In genomic region chr1:218374401-218374848, GRCh38 we compare ENCODE assay signal across 13 cellular contexts. TPM values are rescaled to one million over a fixed set of nuclear protein-coding genes. Genes with fewer than 3 reads are reported as not detected.
DNase-seq lines count a peak whose midpoint lies in the region; ATAC-seq and TF ChIP-seq lines count a peak whose summit lies in the region.
"Had no signal": no experiment of that assay in that cellular context is flagged by ENCODE, and none has a peak within 500 bp of the region (broad histone marks: within the 10 kb centered on the region; RNA-seq: fewer than 3 reads in every experiment).

No MANE protein-coding gene starts in this region.

- CTCF ChIA-PET in Panc1 (lab: Charles Lee) = no interaction called here

- peaks cover 96% of the 10 kb centered on the region for H3K4me1 ChIP-seq in Panc1 (ENCODE audit: control insufficient read depth, insufficient read depth, low read length)

- POLR2A ChIA-PET in Panc1 (lab: Charles Lee) = interaction anchor here (0.5 kb wide), 1 partner anchor 11 kb away, joined by 3 read pairs; no protein-coding TSS in a partner anchor

- no peak for TF ChIP-seq CTCF in Panc1 (IDR thresholded peaks at IDR 0.05)
- TF ChIP-seq CTCF in fibroblast of villous mesenchyme (IDR thresholded peaks at IDR 0.05; ENCODE audit: insufficient read depth, low read depth, low read length) = no peak
- no peak for TF ChIP-seq CTCF in nephron progenitor cell (IDR thresholded peaks at IDR 0.05)

- intact Hi-C loops in Panc1 (cut with micrococcal nuclease; ENCODE audit: unreplicated experiment) = no loop called here

- H3K4me3 ChIP-seq in Panc1 (ENCODE audit: low read depth in 2 of 2, low read length in 2 of 2) (peak overlapping the region in 1 of 2 experiments; percentile 9; a peak in 2 of 4 replicates), fibroblast of villous mesenchyme (ENCODE audit: low read depth, low read length) (no peak overlapping the region)

- in situ Hi-C loops in Panc1 (cut with HindIII; ENCODE audit: low pct_unique_long_range_greater_than_20kb, low sequenced_read_pairs) = no loop called here

- H3K27me3 ChIP-seq in Panc1 (ENCODE audit: control insufficient read depth, insufficient read depth, low read length) = no peaks in the 10 kb centered on the region

- DNase-seq in COLO829 (ENCODE audit: low spot score) = peak; percentile 79
- no peak for DNase-seq in Panc1 (ENCODE audit: low read depth, low spot score)
- DNase-seq in fibroblast of villous mesenchyme (ENCODE audit: low read depth) = peak; percentile 56
- DNase-seq in nephron progenitor cell = no peak
- DNase-seq in activated CD4-positive, alpha-beta T cell treated with anti-CD3 and anti-CD28 coated beads for 4 hours = no peak
- DNase-seq in retina = no peak
- no peak for DNase-seq in stimulated activated naive B cell treated with anti-CD40 and anti-IgM and Interleukin-4, amounts not matched to agents 10 μg/mL and 1 μg/mL and 100 μg/mL, for 72 hours
- no peak for DNase-seq in HuH-7.5 (ENCODE audit: low spot score)
- DNase-seq: activated CD4-positive, CD25-positive, alpha-beta regulatory T cell treated with anti-CD3 and anti-CD28 coated beads, Interleukin-2, amount 50 U/mL, for 72 hours; activated T-cell treated with anti-CD3 and anti-CD28 coated beads, Interleukin-2, amount 50 U/mL, for 24 hours; effector CD4-positive, alpha-beta T cell; NCI-H1694; NK-92 treated with Interleukin-12 subunit alpha and Interleukin-12 subunit beta, amount 100 ng/mL, for 24 hours had no signal

- peak overlapping the region; percentile 100 for H3K27ac ChIP-seq in Panc1 (ENCODE audit: low read length)

- no peak for ATAC-seq in Panc1
- ATAC-seq in stimulated activated naive B cell treated with anti-CD40 and anti-IgM and Interleukin-4, amounts not matched to agents 10 μg/mL and 1 μg/mL and 100 μg/mL, for 72 hours (replicated peaks) = no peak

- peak overlapping the region; percentile 90 for H3K27ac Mint-ChIP-seq in nephron progenitor cell
- no peak overlapping the region for H3K27ac Mint-ChIP-seq in stimulated activated naive B cell treated with anti-CD40 and anti-IgM and Interleukin-4, amounts not matched to agents 10 μg/mL and 1 μg/mL and 100 μg/mL, for 72 hours
- H3K27ac Mint-ChIP-seq: activated T-cell treated with anti-CD3 and anti-CD28 coated beads, Interleukin-2, amount 50 U/mL, for 24 hours had no signal

- peak overlapping the region; percentile 26 for H3K4me3 Mint-ChIP-seq in nephron progenitor cell
- no peak overlapping the region for H3K4me3 Mint-ChIP-seq in stimulated activated naive B cell treated with anti-CD40 and anti-IgM and Interleukin-4, amounts not matched to agents 10 μg/mL and 1 μg/mL and 100 μg/mL, for 72 hours
- H3K4me3 Mint-ChIP-seq: activated T-cell treated with anti-CD3 and anti-CD28 coated beads, Interleukin-2, amount 50 U/mL, for 24 hours had no signal

- peaks cover 54% of the 10 kb centered on the region for H3K4me1 Mint-ChIP-seq in nephron progenitor cell
- H3K4me1 Mint-ChIP-seq in stimulated activated naive B cell treated with anti-CD40 and anti-IgM and Interleukin-4, amounts not matched to agents 10 μg/mL and 1 μg/mL and 100 μg/mL, for 72 hours = peaks cover 8 to 20% of the 10 kb centered on the region in 2 donors

- peaks cover 1% of the 10 kb centered on the region for H3K9me3 Mint-ChIP-seq in nephron progenitor cell
- no peaks in the 10 kb centered on the region for H3K9me3 Mint-ChIP-seq in stimulated activated naive B cell treated with anti-CD40 and anti-IgM and Interleukin-4, amounts not matched to agents 10 μg/mL and 1 μg/mL and 100 μg/mL, for 72 hours
- H3K9me3 Mint-ChIP-seq: activated T-cell treated with anti-CD3 and anti-CD28 coated beads, Interleukin-2, amount 50 U/mL, for 24 hours had no signal

- no peaks in the 10 kb centered on the region for H3K27me3 Mint-ChIP-seq in nephron progenitor cell (ENCODE audit: low read depth, poor library complexity)
- H3K27me3 Mint-ChIP-seq in stimulated activated naive B cell treated with anti-CD40 and anti-IgM and Interleukin-4, amounts not matched to agents 10 μg/mL and 1 μg/mL and 100 μg/mL, for 72 hours = peaks cover 0 to 5% of the 10 kb centered on the region in 2 donors

- H3K36me3 Mint-ChIP-seq in nephron progenitor cell (ENCODE audit: low read depth) = peaks cover 14% of the 10 kb centered on the region
- no peaks in the 10 kb centered on the region for H3K36me3 Mint-ChIP-seq in stimulated activated naive B cell treated with anti-CD40 and anti-IgM and Interleukin-4, amounts not matched to agents 10 μg/mL and 1 μg/mL and 100 μg/mL, for 72 hours

- BruUV-seq in Panc1 (replicated peaks; lab: Mats Ljungman, UMichigan) = no TSS peak

- no peaks in the 10 kb centered on the region; the same call in 1 of the 2 replicates for H3K36me3 ChIP-seq in Panc1 (ENCODE audit: control insufficient read depth, insufficient read depth, low read length)

- no peaks in the 10 kb centered on the region for H3K9me3 ChIP-seq in Panc1 (ENCODE audit: control insufficient read depth, insufficient read depth, low read depth, low read length)

RNA-seq across cellular contexts. Expression of gene TGFB2, which starts 29.3 kb away (rescaled TPM):
- total RNA-seq in Panc1 (2021; ENCODE audit: unreplicated experiment) (58.9 TPM), fibroblast of villous mesenchyme (28.0 and 36.3 TPM in 2 replicates)
- polyA plus RNA-seq in Panc1 (2012; ENCODE audit: insufficient read length) = 26.8 TPM

Comparison
In these comparisons a context has a peak if more than half of its experiments do, and no peak if none do; other contexts are left out.
1. DNase-seq: peak in COLO829 (single experiment) and fibroblast of villous mesenchyme (single experiment); none in Panc1 (single experiment), nephron progenitor cell (single experiment), activated CD4-positive, alpha-beta T cell treated with anti-CD3 and anti-CD28 coated beads for 4 hours (0 of 2), retina (single experiment), stimulated activated naive B cell treated with anti-CD40 and anti-IgM and Interleukin-4, amounts not matched to agents 10 μg/mL and 1 μg/mL and 100 μg/mL, for 72 hours (single experiment) and HuH-7.5 (single experiment).